9 cellular contexts compared by ENCODE assay signal in genomic region chr17:81858170-81858966, GRCh38. TPM values are rescaled to one million over a fixed set of nuclear protein-coding genes. Genes with fewer than 3 reads are reported as not detected.
A peak's percentile ranks its signal among the peaks of the same experiment; 100 is the strongest.
DNase-seq lines count a peak whose midpoint lies in the region; ATAC-seq, FAIRE-seq and TF ChIP-seq lines count a peak whose summit lies in the region.
"Had no signal": no experiment of that assay in that cellular context is flagged by ENCODE, and none has a peak within 500 bp of the region (broad histone marks: within the 10 kb centered on the region; RNA-seq: fewer than 3 reads in every experiment).

No MANE protein-coding gene starts in this region.

- H3K4me1 ChIP-seq in HepG2 (ENCODE audit: insufficient read depth, low read length) = peaks cover 74% of the 10 kb centered on the region

- H3K27me3 ChIP-seq in HepG2 (ENCODE audit: control insufficient read depth in 1 of 2, insufficient read depth in 2 of 2, low read length in 2 of 2) = no peaks in the 10 kb centered on the region; a peak in 1 of 5 replicates

- DNase-seq in natural killer cell treated with Interleukin-12 subunit alpha and Interleukin-12 subunit beta and Interleukin-15 and Interleukin-18, amount 100 ng/mL, for 72 hours (ENCODE audit: low spot score) = no peak
- DNase-seq in natural killer cell (no peak), HepG2 (ENCODE audit: low spot score) (no peak), anterior cingulate cortex (lab: John Stamatoyannopoulos, UW) (no peak), SKM-1 treated with dmso at 0.1 percent for 144 hours (lab: John Stamatoyannopoulos, UW; ENCODE audit: unreplicated experiment) (no peak)
- no peak for DNase-seq in activated T-helper 1 cell treated with anti-CD3 and anti-CD28 coated beads, Interleukin-12 subunit alpha, Interleukin-12 subunit beta, Interleukin-2, Interleukin-4 antibody, amounts not matched to agents 30 ng/mL and 10 ng/mL and 1 ng/mL, durations not matched to agents 14 hours and 24 hours and 36 hours (ENCODE audit: low spot score)
- DNase-seq in effector memory CD8-positive, alpha-beta T cell = no peak
- DNase-seq: islet precursor cell had no signal

- CTCF ChIA-PET in HepG2 (lab: Yijun Ruan, JAX; ENCODE audit: low intra/inter-chr PET ratio, low total read pairs) = no interaction called here

- in situ Hi-C loops in HepG2 (cut with HindIII; ENCODE audit: extremely low pct_ligation_motif_present, low pct_unique_long_range_greater_than_20kb) = no loop called here

- no peaks in the 10 kb centered on the region for H3K9me3 Mint-ChIP-seq in natural killer cell treated with Interleukin-12 subunit alpha and Interleukin-12 subunit beta and Interleukin-15 and Interleukin-18, amount 100 ng/mL, for 72 hours
- no peaks in the 10 kb centered on the region for H3K9me3 Mint-ChIP-seq in natural killer cell
- H3K9me3 Mint-ChIP-seq in activated T-helper 1 cell treated with anti-CD3 and anti-CD28 coated beads, Interleukin-12 subunit alpha, Interleukin-12 subunit beta, Interleukin-2, Interleukin-4 antibody, amounts not matched to agents 30 ng/mL and 10 ng/mL and 1 ng/mL, durations not matched to agents 14 hours and 24 hours and 36 hours = no peaks in the 10 kb centered on the region
- no peaks in the 10 kb centered on the region for H3K9me3 Mint-ChIP-seq in effector memory CD8-positive, alpha-beta T cell

- H3K27me3 Mint-ChIP-seq in natural killer cell treated with Interleukin-12 subunit alpha and Interleukin-12 subunit beta and Interleukin-15 and Interleukin-18, amount 100 ng/mL, for 72 hours = no peaks in the 10 kb centered on the region
- peaks cover 0 to 3% of the 10 kb centered on the region in 2 donors for H3K27me3 Mint-ChIP-seq in natural killer cell (ENCODE audit: low read depth in 2 of 2)
- peaks cover 3% of the 10 kb centered on the region for H3K27me3 Mint-ChIP-seq in activated T-helper 1 cell treated with anti-CD3 and anti-CD28 coated beads, Interleukin-12 subunit alpha, Interleukin-12 subunit beta, Interleukin-2, Interleukin-4 antibody, amounts not matched to agents 30 ng/mL and 10 ng/mL and 1 ng/mL, durations not matched to agents 14 hours and 24 hours and 36 hours (ENCODE audit: insufficient read depth)
- H3K27me3 Mint-ChIP-seq in effector memory CD8-positive, alpha-beta T cell = no peaks in the 10 kb centered on the region

- intact Hi-C loops in natural killer cell (cut with micrococcal nuclease) (no loop called here), HepG2 (cut with micrococcal nuclease; ENCODE audit: unreplicated experiment) (no loop called here)
- intact Hi-C loops in activated T-helper 1 cell treated with anti-CD3 and anti-CD28 coated beads, Interleukin-12 subunit alpha, Interleukin-12 subunit beta, Interleukin-2, Interleukin-4 antibody, amounts not matched to agents 30 ng/mL and 10 ng/mL and 1 ng/mL, durations not matched to agents 14 hours and 24 hours and 36 hours (cut with micrococcal nuclease) = no loop called here

- 79% methylated on average over 29 of the region's 30 CpGs for WGBS in HepG2 (ENCODE audit: low lambda C conversion rate)

- H3K79me2 ChIP-seq in HepG2 (ENCODE audit: insufficient read depth, low read length) = peaks cover 84% of the 10 kb centered on the region

- peaks cover 32% of the 10 kb centered on the region for H4K20me1 ChIP-seq in HepG2 (ENCODE audit: insufficient read depth, low read length)

- H3K4me3 Mint-ChIP-seq in natural killer cell treated with Interleukin-12 subunit alpha and Interleukin-12 subunit beta and Interleukin-15 and Interleukin-18, amount 100 ng/mL, for 72 hours = peak overlapping the region; percentile 91
- H3K4me3 Mint-ChIP-seq in natural killer cell = no peak overlapping the region
- peak overlapping the region; percentile 93 for H3K4me3 Mint-ChIP-seq in activated T-helper 1 cell treated with anti-CD3 and anti-CD28 coated beads, Interleukin-12 subunit alpha, Interleukin-12 subunit beta, Interleukin-2, Interleukin-4 antibody, amounts not matched to agents 30 ng/mL and 10 ng/mL and 1 ng/mL, durations not matched to agents 14 hours and 24 hours and 36 hours
- peak overlapping the region in 1 of 2 donors; percentile 83 for H3K4me3 Mint-ChIP-seq in effector memory CD8-positive, alpha-beta T cell

- no peak; the same call in 1 of the 2 replicates for TF ChIP-seq RAD21 in HepG2 (CRISPR knock-in tag; IDR thresholded peaks at IDR 0.05)

- no peaks in the 10 kb centered on the region for H3K9me3 ChIP-seq in HepG2 (ENCODE audit: low read length)

- POLR2A ChIA-PET in HepG2 (lab: Yijun Ruan, JAX) = interaction anchor here (0.7 to 2.7 kb wide), 6 partner anchors 8 to 36 kb away, joined by 3 to 27 read pairs (median 6); partner anchors contain the start of genes MCRIP1 and PPP1R27

- FAIRE-seq in HepG2 (lab: Jason Lieb, UNC) = no peak

- no peak for ATAC-seq in natural killer cell treated with Interleukin-12 subunit alpha and Interleukin-12 subunit beta and Interleukin-15 and Interleukin-18, amount 100 ng/mL, for 72 hours
- ATAC-seq in natural killer cell = no peak
- ATAC-seq in HepG2 = no peak
- no peak for ATAC-seq in effector memory CD8-positive, alpha-beta T cell (replicated peaks)
- no peak for ATAC-seq in HG02623 (IDR thresholded peaks at IDR 0.05; ENCODE audit: unreplicated experiment)

- TF ChIP-seq POLR2A in HepG2 (IDR thresholded peaks at IDR 0.05; ENCODE audit: insufficient read depth in 1 of 2, low read depth in 2 of 2, low read length in 2 of 2) = peak in 1 of 2 experiments; percentile 21; a peak in 1 of 4 replicates

- H3K27ac ChIP-seq in HepG2 (ENCODE audit: extremely low read length, insufficient read depth, low read length) = no peak overlapping the region

- peaks cover 11% of the 10 kb centered on the region for H3K36me3 Mint-ChIP-seq in natural killer cell treated with Interleukin-12 subunit alpha and Interleukin-12 subunit beta and Interleukin-15 and Interleukin-18, amount 100 ng/mL, for 72 hours
- H3K36me3 Mint-ChIP-seq in natural killer cell = no peaks in the 10 kb centered on the region
- H3K36me3 Mint-ChIP-seq in activated T-helper 1 cell treated with anti-CD3 and anti-CD28 coated beads, Interleukin-12 subunit alpha, Interleukin-12 subunit beta, Interleukin-2, Interleukin-4 antibody, amounts not matched to agents 30 ng/mL and 10 ng/mL and 1 ng/mL, durations not matched to agents 14 hours and 24 hours and 36 hours (ENCODE audit: low read depth) = peaks cover 23% of the 10 kb centered on the region
- H3K36me3 Mint-ChIP-seq in effector memory CD8-positive, alpha-beta T cell (ENCODE audit: insufficient read depth) = peaks cover 81% of the 10 kb centered on the region

- TF ChIP-seq CTCF in natural killer cell (IDR thresholded peaks at IDR 0.05) (no peak), HepG2 (CRISPR knock-in tag; IDR thresholded peaks at IDR 0.05) (no peak)

- H2AFZ ChIP-seq in HepG2 (ENCODE audit: low read length) = no peak overlapping the region

- TF ChIP-seq EP300 in HepG2 (IDR thresholded peaks at IDR 0.05; ENCODE audit: low read depth in 2 of 2, low read length in 2 of 2) (no peak), HepG2 (CRISPR knock-in tag; IDR thresholded peaks at IDR 0.05; ENCODE audit: borderline replicate concordance) (no peak)

- H3K4me3 ChIP-seq in HepG2 (replicated peaks in 1 of 3; ENCODE audit: insufficient read depth in 1 of 3, low read depth in 2 of 3, low read length in 3 of 3) = peak overlapping the region; percentile 80 to 98 (median 90)

- H3K27ac Mint-ChIP-seq in natural killer cell treated with Interleukin-12 subunit alpha and Interleukin-12 subunit beta and Interleukin-15 and Interleukin-18, amount 100 ng/mL, for 72 hours = peak overlapping the region; percentile 16 to 37
- H3K27ac Mint-ChIP-seq in natural killer cell = no peak overlapping the region
- no peak overlapping the region for H3K27ac Mint-ChIP-seq in activated T-helper 1 cell treated with anti-CD3 and anti-CD28 coated beads, Interleukin-12 subunit alpha, Interleukin-12 subunit beta, Interleukin-2, Interleukin-4 antibody, amounts not matched to agents 30 ng/mL and 10 ng/mL and 1 ng/mL, durations not matched to agents 14 hours and 24 hours and 36 hours
- no peak overlapping the region for H3K27ac Mint-ChIP-seq in effector memory CD8-positive, alpha-beta T cell

- peaks cover 33 to 58% of the 10 kb centered on the region in 2 experiments for H3K36me3 ChIP-seq in HepG2 (replicated peaks in 1 of 2; ENCODE audit: control insufficient read depth in 1 of 2, insufficient read depth in 2 of 2, low read length in 2 of 2)

- peak overlapping the region; percentile 97 for H3K9ac ChIP-seq in HepG2 (ENCODE audit: insufficient read depth, low read depth, low read length)

- peaks cover 24 to 33% of the 10 kb centered on the region in 2 donors for H3K4me1 Mint-ChIP-seq in natural killer cell treated with Interleukin-12 subunit alpha and Interleukin-12 subunit beta and Interleukin-15 and Interleukin-18, amount 100 ng/mL, for 72 hours (ENCODE audit: low read depth in 2 of 2)
- peaks cover 22 to 31% of the 10 kb centered on the region in 2 donors for H3K4me1 Mint-ChIP-seq in natural killer cell
- H3K4me1 Mint-ChIP-seq in activated T-helper 1 cell treated with anti-CD3 and anti-CD28 coated beads, Interleukin-12 subunit alpha, Interleukin-12 subunit beta, Interleukin-2, Interleukin-4 antibody, amounts not matched to agents 30 ng/mL and 10 ng/mL and 1 ng/mL, durations not matched to agents 14 hours and 24 hours and 36 hours (ENCODE audit: low read depth) = peaks cover 30% of the 10 kb centered on the region
- peaks cover 26 to 34% of the 10 kb centered on the region in 2 donors for H3K4me1 Mint-ChIP-seq in effector memory CD8-positive, alpha-beta T cell (ENCODE audit: low read depth in 2 of 2)

- H3K4me2 ChIP-seq in HepG2 (ENCODE audit: low read depth, low read length) = peak overlapping the region; percentile 99

- BruUV-seq in HepG2 (replicated peaks; lab: Mats Ljungman, UMichigan) = no TSS peak

RNA-seq across cellular contexts. Expression of gene P4HB, which starts 2.0 kb away (rescaled TPM):
- total RNA-seq in natural killer cell treated with Interleukin-12 subunit alpha and Interleukin-12 subunit beta and Interleukin-15 and Interleukin-18, amount 100 ng/mL, for 72 hours = 100 to 1,000 TPM; 691 to 774 TPM
- total RNA-seq in natural killer cell = 100 to 1,000 TPM; 334 to 468 (median 386) TPM
- total RNA-seq in activated T-helper 1 cell treated with anti-CD3 and anti-CD28 coated beads, Interleukin-12 subunit alpha, Interleukin-12 subunit beta, Interleukin-2, Interleukin-4 antibody, amounts not matched to agents 30 ng/mL and 10 ng/mL and 1 ng/mL, durations not matched to agents 14 hours and 24 hours and 36 hours = 477 and 487 TPM in 2 replicates
- total RNA-seq in HepG2 (2016; rRNA removed; fragmentation: Illumina TruSeq; extraction: Trizol) = 337 and 782 TPM in 2 replicates
- 162 and 167 TPM in 2 replicates for total RNA-seq in HepG2 (2016; cell fraction: cytosol; rRNA removed; fragmentation: Illumina TruSeq; extraction: Trizol; ENCODE audit: low read depth)
- total RNA-seq in HepG2 (2016; cell fraction: insoluble cytoplasmic fraction; rRNA removed; fragmentation: Illumina TruSeq; extraction: Trizol) = 282 and 813 TPM in 2 replicates
- total RNA-seq in HepG2 (2016; cell fraction: membrane; rRNA removed; fragmentation: Illumina TruSeq; extraction: Trizol) = 299 and 300 TPM in 2 replicates
- 801 and 884 TPM in 2 replicates for total RNA-seq in HepG2 (2016; cell fraction: nucleus; rRNA removed; fragmentation: Illumina TruSeq; extraction: Trizol)
- polyA plus RNA-seq in HepG2 (2011; rRNA removed) = 181 and 185 TPM in 2 replicates
- polyA plus RNA-seq in HepG2 (2011; cell fraction: cytosol; rRNA removed) = 150 and 176 TPM in 2 replicates
- 517 and 557 TPM in 2 replicates for polyA plus RNA-seq in HepG2 (2011; cell fraction: nucleus; rRNA removed)
- 1,462 and 1,524 TPM in 2 replicates for polyA plus RNA-seq in HepG2 (2012)
- 236 TPM in 2 replicates for polyA plus RNA-seq in HepG2 (2016; cell fraction: cytosol; fragmentation: Illumina TruSeq; extraction: Trizol; ENCODE audit: low read depth)
- 494 and 566 TPM in 2 replicates for polyA plus RNA-seq in HepG2 (2016; cell fraction: insoluble cytoplasmic fraction; fragmentation: Illumina TruSeq; extraction: Trizol; ENCODE audit: low read depth)
- 378 and 399 TPM in 2 replicates for polyA plus RNA-seq in HepG2 (2016; cell fraction: membrane; fragmentation: Illumina TruSeq; extraction: Trizol; ENCODE audit: low read depth)
- 2,290 and 2,428 TPM in 2 replicates for polyA plus RNA-seq in HepG2 (2016; cell fraction: nucleus; fragmentation: Illumina TruSeq; extraction: Trizol; ENCODE audit: insufficient read depth, low read depth)
- polyA minus RNA-seq in HepG2 (2011; rRNA and poly(A)+ RNA removed; ENCODE audit: low replicate concordance) = 90.8 and 213 TPM in 2 replicates
- 303 and 378 TPM in 2 replicates for polyA minus RNA-seq in HepG2 (2011; cell fraction: cytosol; rRNA and poly(A)+ RNA removed)
- polyA minus RNA-seq in HepG2 (2011; cell fraction: nucleus; rRNA and poly(A)+ RNA removed) = 250 and 278 TPM in 2 replicates

RNA-seq across cellular contexts. Expression of gene ARHGDIA, which starts 12.8 kb away (rescaled TPM):
- 100 to 1,000 TPM; 874 to 929 TPM for total RNA-seq in natural killer cell treated with Interleukin-12 subunit alpha and Interleukin-12 subunit beta and Interleukin-15 and Interleukin-18, amount 100 ng/mL, for 72 hours
- total RNA-seq in natural killer cell (100 to 1,000 TPM; 600 to 824 (median 689) TPM), HepG2 (2016; rRNA removed; fragmentation: Illumina TruSeq; extraction: Trizol) (64.0 and 120 TPM in 2 replicates)
- total RNA-seq in activated T-helper 1 cell treated with anti-CD3 and anti-CD28 coated beads, Interleukin-12 subunit alpha, Interleukin-12 subunit beta, Interleukin-2, Interleukin-4 antibody, amounts not matched to agents 30 ng/mL and 10 ng/mL and 1 ng/mL, durations not matched to agents 14 hours and 24 hours and 36 hours = 701 and 705 TPM in 2 replicates
- 25.7 and 26.7 TPM in 2 replicates for total RNA-seq in HepG2 (2016; cell fraction: cytosol; rRNA removed; fragmentation: Illumina TruSeq; extraction: Trizol; ENCODE audit: low read depth)
- 73.7 and 111 TPM in 2 replicates for total RNA-seq in HepG2 (2016; cell fraction: insoluble cytoplasmic fraction; rRNA removed; fragmentation: Illumina TruSeq; extraction: Trizol)
- 68.1 and 73.5 TPM in 2 replicates for total RNA-seq in HepG2 (2016; cell fraction: membrane; rRNA removed; fragmentation: Illumina TruSeq; extraction: Trizol)
- total RNA-seq in HepG2 (2016; cell fraction: nucleus; rRNA removed; fragmentation: Illumina TruSeq; extraction: Trizol) = 66.3 and 84.1 TPM in 2 replicates
- 40.0 and 52.1 TPM in 2 replicates for polyA plus RNA-seq in HepG2 (2011; rRNA removed)
- 61.3 and 96.2 TPM in 2 replicates for polyA plus RNA-seq in HepG2 (2011; cell fraction: cytosol; rRNA removed)
- polyA plus RNA-seq in HepG2 (2011; cell fraction: nucleus; rRNA removed) = 174 and 191 TPM in 2 replicates
- 159 and 169 TPM in 2 replicates for polyA plus RNA-seq in HepG2 (2012)
- 89.7 and 102 TPM in 2 replicates for polyA plus RNA-seq in HepG2 (2016; cell fraction: cytosol; fragmentation: Illumina TruSeq; extraction: Trizol; ENCODE audit: low read depth)
- 221 and 287 TPM in 2 replicates for polyA plus RNA-seq in HepG2 (2016; cell fraction: insoluble cytoplasmic fraction; fragmentation: Illumina TruSeq; extraction: Trizol; ENCODE audit: low read depth)
- polyA plus RNA-seq in HepG2 (2016; cell fraction: membrane; fragmentation: Illumina TruSeq; extraction: Trizol; ENCODE audit: low read depth) = 171 and 188 TPM in 2 replicates
- polyA plus RNA-seq in HepG2 (2016; cell fraction: nucleus; fragmentation: Illumina TruSeq; extraction: Trizol; ENCODE audit: insufficient read depth, low read depth) = 248 and 249 TPM in 2 replicates
- polyA minus RNA-seq in HepG2 (2011; rRNA and poly(A)+ RNA removed; ENCODE audit: low replicate concordance) = 35.7 and 46.7 TPM in 2 replicates
- polyA minus RNA-seq in HepG2 (2011; cell fraction: cytosol; rRNA and poly(A)+ RNA removed) = 54.0 and 54.8 TPM in 2 replicates
- polyA minus RNA-seq in HepG2 (2011; cell fraction: nucleus; rRNA and poly(A)+ RNA removed) = 52.7 and 57.6 TPM in 2 replicates

RNA-seq across cellular contexts. Expression of gene PPP1R27, which starts 23.5 kb away (rescaled TPM):
- not detected for total RNA-seq in natural killer cell treated with Interleukin-12 subunit alpha and Interleukin-12 subunit beta and Interleukin-15 and Interleukin-18, amount 100 ng/mL, for 72 hours
- total RNA-seq in natural killer cell (not detected), HepG2 (2016; rRNA removed; fragmentation: Illumina TruSeq; extraction: Trizol) (0.69 and 1.00 TPM in 2 replicates)
- total RNA-seq in activated T-helper 1 cell treated with anti-CD3 and anti-CD28 coated beads, Interleukin-12 subunit alpha, Interleukin-12 subunit beta, Interleukin-2, Interleukin-4 antibody, amounts not matched to agents 30 ng/mL and 10 ng/mL and 1 ng/mL, durations not matched to agents 14 hours and 24 hours and 36 hours = not detected in 2 replicates
- total RNA-seq in HepG2 (2016; cell fraction: cytosol; rRNA removed; fragmentation: Illumina TruSeq; extraction: Trizol; ENCODE audit: low read depth) = 0.71 and 2.3 TPM in 2 replicates
- 1.3 TPM in 1 of 2 replicates, not detected in the other for total RNA-seq in HepG2 (2016; cell fraction: insoluble cytoplasmic fraction; rRNA removed; fragmentation: Illumina TruSeq; extraction: Trizol)
- 1.00 and 1.2 TPM in 2 replicates for total RNA-seq in HepG2 (2016; cell fraction: membrane; rRNA removed; fragmentation: Illumina TruSeq; extraction: Trizol)
- 0.91 and 1.8 TPM in 2 replicates for total RNA-seq in HepG2 (2016; cell fraction: nucleus; rRNA removed; fragmentation: Illumina TruSeq; extraction: Trizol)
- polyA plus RNA-seq in HepG2 (2011; rRNA removed) = 0.17 and 0.33 TPM in 2 replicates
- 0.55 and 1.1 TPM in 2 replicates for polyA plus RNA-seq in HepG2 (2011; cell fraction: cytosol; rRNA removed)
- polyA plus RNA-seq in HepG2 (2011; cell fraction: nucleus; rRNA removed) = 1.6 and 2.8 TPM in 2 replicates
- polyA plus RNA-seq in HepG2 (2012) = 0.34 and 0.52 TPM in 2 replicates
- polyA plus RNA-seq in HepG2 (2016; cell fraction: cytosol; fragmentation: Illumina TruSeq; extraction: Trizol; ENCODE audit: low read depth) = 0.57 and 1.0 TPM in 2 replicates
- polyA plus RNA-seq in HepG2 (2016; cell fraction: insoluble cytoplasmic fraction; fragmentation: Illumina TruSeq; extraction: Trizol; ENCODE audit: low read depth) = 1.7 TPM in 1 of 2 replicates, not detected in the other
- polyA plus RNA-seq in HepG2 (2016; cell fraction: membrane; fragmentation: Illumina TruSeq; extraction: Trizol; ENCODE audit: low read depth) = 0.56 TPM in 1 of 2 replicates, not detected in the other
- polyA plus RNA-seq in HepG2 (2016; cell fraction: nucleus; fragmentation: Illumina TruSeq; extraction: Trizol; ENCODE audit: insufficient read depth, low read depth) = 2.1 TPM in 1 of 2 replicates, not detected in the other
- 0.09 and 0.88 TPM in 2 replicates for polyA minus RNA-seq in HepG2 (2011; rRNA and poly(A)+ RNA removed; ENCODE audit: low replicate concordance)
- not detected in 2 replicates for polyA minus RNA-seq in HepG2 (2011; cell fraction: cytosol; rRNA and poly(A)+ RNA removed)
- polyA minus RNA-seq in HepG2 (2011; cell fraction: nucleus; rRNA and poly(A)+ RNA removed) = 1.9 TPM in 1 of 2 replicates, not detected in the other

RNA-seq across cellular contexts. Expression of gene MCRIP1, which starts 25.3 kb away (rescaled TPM):
- total RNA-seq in natural killer cell treated with Interleukin-12 subunit alpha and Interleukin-12 subunit beta and Interleukin-15 and Interleukin-18, amount 100 ng/mL, for 72 hours = 100 to 1,000 TPM in 1 of 2 donors, 10 to 100 TPM in 1; 83.9 to 104 TPM
- 10 to 100 TPM; 81.1 to 95.5 (median 84.2) TPM for total RNA-seq in natural killer cell
- total RNA-seq in activated T-helper 1 cell treated with anti-CD3 and anti-CD28 coated beads, Interleukin-12 subunit alpha, Interleukin-12 subunit beta, Interleukin-2, Interleukin-4 antibody, amounts not matched to agents 30 ng/mL and 10 ng/mL and 1 ng/mL, durations not matched to agents 14 hours and 24 hours and 36 hours = 56.0 and 62.3 TPM in 2 replicates
- total RNA-seq in HepG2 (2016; rRNA removed; fragmentation: Illumina TruSeq; extraction: Trizol) = 76.1 and 84.9 TPM in 2 replicates
- 74.8 and 93.7 TPM in 2 replicates for total RNA-seq in HepG2 (2016; cell fraction: cytosol; rRNA removed; fragmentation: Illumina TruSeq; extraction: Trizol; ENCODE audit: low read depth)
- total RNA-seq in HepG2 (2016; cell fraction: insoluble cytoplasmic fraction; rRNA removed; fragmentation: Illumina TruSeq; extraction: Trizol) = 73.6 and 90.1 TPM in 2 replicates
- 97.9 and 116 TPM in 2 replicates for total RNA-seq in HepG2 (2016; cell fraction: membrane; rRNA removed; fragmentation: Illumina TruSeq; extraction: Trizol)
- 29.3 and 32.8 TPM in 2 replicates for total RNA-seq in HepG2 (2016; cell fraction: nucleus; rRNA removed; fragmentation: Illumina TruSeq; extraction: Trizol)
- polyA plus RNA-seq in HepG2 (2011; rRNA removed) = 79.7 and 113 TPM in 2 replicates
- 95.7 and 150 TPM in 2 replicates for polyA plus RNA-seq in HepG2 (2011; cell fraction: cytosol; rRNA removed)
- polyA plus RNA-seq in HepG2 (2011; cell fraction: nucleus; rRNA removed) = 122 and 140 TPM in 2 replicates
- 44.7 and 56.7 TPM in 2 replicates for polyA plus RNA-seq in HepG2 (2012)
- polyA plus RNA-seq in HepG2 (2016; cell fraction: cytosol; fragmentation: Illumina TruSeq; extraction: Trizol; ENCODE audit: low read depth) = 77.4 and 92.8 TPM in 2 replicates
- polyA plus RNA-seq in HepG2 (2016; cell fraction: insoluble cytoplasmic fraction; fragmentation: Illumina TruSeq; extraction: Trizol; ENCODE audit: low read depth) = 75.3 and 82.0 TPM in 2 replicates
- 86.8 and 108 TPM in 2 replicates for polyA plus RNA-seq in HepG2 (2016; cell fraction: membrane; fragmentation: Illumina TruSeq; extraction: Trizol; ENCODE audit: low read depth)
- polyA plus RNA-seq in HepG2 (2016; cell fraction: nucleus; fragmentation: Illumina TruSeq; extraction: Trizol; ENCODE audit: insufficient read depth, low read depth) = 63.7 and 68.1 TPM in 2 replicates
- polyA minus RNA-seq in HepG2 (2011; rRNA and poly(A)+ RNA removed; ENCODE audit: low replicate concordance) = 1.6 and 50.7 TPM in 2 replicates
- polyA minus RNA-seq in HepG2 (2011; cell fraction: cytosol; rRNA and poly(A)+ RNA removed) = 39.9 and 44.0 TPM in 2 replicates
- polyA minus RNA-seq in HepG2 (2011; cell fraction: nucleus; rRNA and poly(A)+ RNA removed) = 12.4 and 13.7 TPM in 2 replicates

RNA-seq across cellular contexts. Expression of gene ALYREF, which starts 33.0 kb away (rescaled TPM):
- total RNA-seq in natural killer cell treated with Interleukin-12 subunit alpha and Interleukin-12 subunit beta and Interleukin-15 and Interleukin-18, amount 100 ng/mL, for 72 hours = 100 to 1,000 TPM; 159 to 302 TPM
- 100 to 1,000 TPM in 2 of 3 donors, 10 to 100 TPM in 1; 91.5 to 115 (median 105) TPM for total RNA-seq in natural killer cell
- total RNA-seq in activated T-helper 1 cell treated with anti-CD3 and anti-CD28 coated beads, Interleukin-12 subunit alpha, Interleukin-12 subunit beta, Interleukin-2, Interleukin-4 antibody, amounts not matched to agents 30 ng/mL and 10 ng/mL and 1 ng/mL, durations not matched to agents 14 hours and 24 hours and 36 hours = 241 and 249 TPM in 2 replicates
- total RNA-seq in HepG2 (2016; rRNA removed; fragmentation: Illumina TruSeq; extraction: Trizol) = 264 and 269 TPM in 2 replicates
- total RNA-seq in HepG2 (2016; cell fraction: cytosol; rRNA removed; fragmentation: Illumina TruSeq; extraction: Trizol; ENCODE audit: low read depth) = 86.2 and 89.3 TPM in 2 replicates
- 272 and 275 TPM in 2 replicates for total RNA-seq in HepG2 (2016; cell fraction: insoluble cytoplasmic fraction; rRNA removed; fragmentation: Illumina TruSeq; extraction: Trizol)
- 108 and 110 TPM in 2 replicates for total RNA-seq in HepG2 (2016; cell fraction: membrane; rRNA removed; fragmentation: Illumina TruSeq; extraction: Trizol)
- total RNA-seq in HepG2 (2016; cell fraction: nucleus; rRNA removed; fragmentation: Illumina TruSeq; extraction: Trizol) = 101 and 105 TPM in 2 replicates
- polyA plus RNA-seq in HepG2 (2011; rRNA removed) = 58.4 and 59.8 TPM in 2 replicates
- 45.3 and 72.1 TPM in 2 replicates for polyA plus RNA-seq in HepG2 (2011; cell fraction: cytosol; rRNA removed)
- polyA plus RNA-seq in HepG2 (2011; cell fraction: nucleus; rRNA removed) = 54.3 and 67.4 TPM in 2 replicates
- polyA plus RNA-seq in HepG2 (2012) = 42.1 and 68.4 TPM in 2 replicates
- 78.5 and 81.9 TPM in 2 replicates for polyA plus RNA-seq in HepG2 (2016; cell fraction: cytosol; fragmentation: Illumina TruSeq; extraction: Trizol; ENCODE audit: low read depth)
- polyA plus RNA-seq in HepG2 (2016; cell fraction: insoluble cytoplasmic fraction; fragmentation: Illumina TruSeq; extraction: Trizol; ENCODE audit: low read depth) = 267 TPM in 2 replicates
- polyA plus RNA-seq in HepG2 (2016; cell fraction: membrane; fragmentation: Illumina TruSeq; extraction: Trizol; ENCODE audit: low read depth) = 83.5 and 93.6 TPM in 2 replicates
- 158 and 162 TPM in 2 replicates for polyA plus RNA-seq in HepG2 (2016; cell fraction: nucleus; fragmentation: Illumina TruSeq; extraction: Trizol; ENCODE audit: insufficient read depth, low read depth)
- 80.4 and 133 TPM in 2 replicates for polyA minus RNA-seq in HepG2 (2011; rRNA and poly(A)+ RNA removed; ENCODE audit: low replicate concordance)
- polyA minus RNA-seq in HepG2 (2011; cell fraction: cytosol; rRNA and poly(A)+ RNA removed) = 40.2 and 48.3 TPM in 2 replicates
- 44.9 and 56.4 TPM in 2 replicates for polyA minus RNA-seq in HepG2 (2011; cell fraction: nucleus; rRNA and poly(A)+ RNA removed)

Comparison
In these comparisons a context has a peak if more than half of its experiments do, and no peak if none do; other contexts are left out.
1. H3K27ac Mint-ChIP-seq: peak in natural killer cell treated with Interleukin-12 subunit alpha and Interleukin-12 subunit beta and Interleukin-15 and Interleukin-18, amount 100 ng/mL, for 72 hours (2 of 2); none in natural killer cell (0 of 2), activated T-helper 1 cell treated with anti-CD3 and anti-CD28 coated beads, Interleukin-12 subunit alpha, Interleukin-12 subunit beta, Interleukin-2, Interleukin-4 antibody, amounts not matched to agents 30 ng/mL and 10 ng/mL and 1 ng/mL, durations not matched to agents 14 hours and 24 hours and 36 hours (single experiment) and effector memory CD8-positive, alpha-beta T cell (0 of 2).